1 cellular context compared by ENCODE assay signal in the genomic region with DNA sequence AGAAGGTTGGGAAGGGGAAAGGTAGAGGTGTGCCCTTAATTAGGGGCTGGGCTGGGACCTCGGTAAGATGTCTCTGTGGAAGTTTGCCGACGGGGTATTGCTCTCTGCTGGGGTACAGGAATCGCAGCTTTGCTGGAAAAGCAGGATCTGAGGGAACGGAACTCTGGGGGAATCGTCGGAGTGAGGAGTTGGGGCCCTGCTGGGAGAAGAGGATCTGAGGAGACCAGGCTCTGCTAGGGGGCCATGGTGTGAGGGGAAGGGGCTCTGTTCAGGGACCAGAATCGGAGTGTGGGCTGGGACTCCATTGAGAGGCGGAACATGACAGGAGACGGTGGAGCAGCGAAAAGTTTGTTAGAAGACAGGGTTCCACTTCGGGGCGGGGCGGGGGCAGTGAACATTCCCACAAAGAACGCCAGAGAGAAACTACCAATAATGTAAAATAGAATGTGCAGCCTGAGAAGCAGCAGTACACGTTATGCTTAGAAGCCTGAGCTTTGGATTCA.
TF ChIP-seq lines count a peak whose summit lies in the region.

No MANE protein-coding gene starts in this region.

TF ChIP-seq in WTC11, 78 proteins besides CTCF, POLR2A, EP300 and RAD21 (continued from another document):
- TF ChIP-seq, protein P1, sequence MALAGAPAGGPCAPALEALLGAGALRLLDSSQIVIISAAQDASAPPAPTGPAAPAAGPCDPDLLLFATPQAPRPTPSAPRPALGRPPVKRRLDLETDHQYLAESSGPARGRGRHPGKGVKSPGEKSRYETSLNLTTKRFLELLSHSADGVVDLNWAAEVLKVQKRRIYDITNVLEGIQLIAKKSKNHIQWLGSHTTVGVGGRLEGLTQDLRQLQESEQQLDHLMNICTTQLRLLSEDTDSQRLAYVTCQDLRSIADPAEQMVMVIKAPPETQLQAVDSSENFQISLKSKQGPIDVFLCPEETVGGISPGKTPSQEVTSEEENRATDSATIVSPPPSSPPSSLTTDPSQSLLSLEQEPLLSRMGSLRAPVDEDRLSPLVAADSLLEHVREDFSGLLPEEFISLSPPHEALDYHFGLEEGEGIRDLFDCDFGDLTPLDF (CRISPR knock-in tag; IDR thresholded peaks at IDR 0.05): no peak
TF ChIP-seq in WTC11: peak in this region for 2.
